In genomic region chr11:14266622-14267021, GRCh38 we compare ENCODE assay signal across 8 cellular contexts.
"Had no signal": no experiment of that assay in that cellular context is flagged by ENCODE, and none has a peak within 500 bp of the region (broad histone marks: within the 10 kb centered on the region; RNA-seq: fewer than 3 reads in every experiment).

No MANE protein-coding gene starts in this region.

- H3K27me3 Mint-ChIP-seq: IgD-negative memory B cell had no signal

- DNase-seq: GOT3, H9, HCEC 1CT, Kasumi-1, KG1 had no signal

- H3K4me3 Mint-ChIP-seq: H9, IgD-negative memory B cell had no signal

- H3K4me1 Mint-ChIP-seq: H9 had no signal

- H3K27ac ChIP-seq: HL-60 had no signal

- FAIRE-seq: H54 had no signal

- H3K27ac Mint-ChIP-seq: H9 had no signal

- H3K36me3 Mint-ChIP-seq: IgD-negative memory B cell had no signal

- H3K9me3 Mint-ChIP-seq: IgD-negative memory B cell had no signal
